Comparison of ENCODE assay signal across 11 cellular contexts in the genomic region with DNA sequence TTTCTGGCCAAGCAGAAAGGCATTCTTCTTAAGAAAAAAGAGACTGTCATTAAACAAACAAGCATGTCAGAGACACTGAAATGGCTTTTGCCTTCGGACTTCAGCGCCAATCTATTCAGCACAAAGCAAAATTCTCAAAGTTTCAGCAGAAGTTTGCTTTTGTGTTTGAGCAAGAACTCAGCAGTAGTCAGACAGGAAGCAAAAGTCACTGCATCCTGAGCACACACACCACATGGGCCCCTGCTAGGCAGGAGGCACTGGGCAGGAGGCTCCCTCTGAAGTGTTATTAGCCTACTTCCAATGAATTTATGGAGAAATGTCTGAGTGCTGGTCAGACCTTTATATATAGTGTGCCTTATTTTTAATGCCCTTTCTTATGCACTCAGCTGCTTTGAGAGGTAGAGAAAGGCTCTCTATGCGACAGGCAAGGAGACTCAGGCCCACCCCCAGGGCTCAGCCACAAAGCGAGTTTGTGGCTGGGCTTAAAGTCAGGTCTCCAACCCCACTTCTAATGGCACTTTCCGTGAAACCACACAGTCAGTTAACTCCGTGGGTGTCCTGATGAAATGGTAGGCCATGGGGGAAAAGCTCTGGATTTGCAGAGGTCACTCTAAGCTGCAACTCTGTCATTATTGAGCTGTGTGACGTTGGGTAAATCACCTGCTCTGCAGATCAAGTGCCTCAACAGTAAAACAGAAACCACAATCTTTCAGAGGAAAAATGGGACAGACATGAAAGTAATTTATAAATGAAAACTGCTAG.
DNase-seq lines count a peak whose midpoint lies in the region; ATAC-seq and TF ChIP-seq lines count a peak whose summit lies in the region.
"Had no signal": no experiment of that assay in that cellular context is flagged by ENCODE, and none has a peak within 500 bp of the region (broad histone marks: within the 10 kb centered on the region; RNA-seq: fewer than 3 reads in every experiment).

No MANE protein-coding gene starts in this region.

- TF ChIP-seq CTCF in right atrium auricular region (IDR thresholded peaks at IDR 0.05) (no peak), fibroblast of the aortic adventitia (IDR thresholded peaks at IDR 0.05; ENCODE audit: insufficient read depth, low read length) (no peak), upper lobe of left lung (IDR thresholded peaks at IDR 0.05) (no peak)

- no peak for DNase-seq in right atrium auricular region (ENCODE audit: low spot score)
- no peak for DNase-seq in left ventricle myocardium superior
- peak; percentile 1 for DNase-seq in MV-4-11 (lab: John Stamatoyannopoulos, UW)
- DNase-seq in fibroblast of the aortic adventitia (ENCODE audit: low read depth), result peak; percentile 61
- no peak for DNase-seq in NCI-H2227 treated with DMSO at 0.1 percent for 48 hours (lab: John Stamatoyannopoulos, UW)
- no peak for DNase-seq in upper lobe of left lung
- DNase-seq in KBM-7, result no peak
- DNase-seq: RPMI8226, transverse colon had no signal

- H3K27ac ChIP-seq in right atrium auricular region, result peak overlapping the region; percentile 28 to 87
- H3K27ac ChIP-seq in upper lobe of left lung, result no peak overlapping the region
- H3K27ac ChIP-seq: BLaER1 treated with 17β-estradiol and CSF1 and Interleukin-3, amounts not matched to agents 10 nM and 100 nM; transverse colon had no signal

- intact Hi-C loops in left ventricle myocardium superior (cut with micrococcal nuclease), result no loop called here

- in situ Hi-C loops in KBM-7 (cut with MboI; ENCODE audit: low pct_unique_long_range_greater_than_20kb, low sequenced_read_pairs), result no loop called here

- no peaks in the 10 kb centered on the region for H3K36me3 ChIP-seq in right atrium auricular region
- no peaks in the 10 kb centered on the region for H3K36me3 ChIP-seq in upper lobe of left lung
- H3K36me3 ChIP-seq: BLaER1 treated with 17β-estradiol and CSF1 and Interleukin-3, amounts not matched to agents 10 nM and 100 nM; transverse colon had no signal

- no peak overlapping the region for H3K4me3 ChIP-seq in right atrium auricular region
- H3K4me3 ChIP-seq in fibroblast of the aortic adventitia (ENCODE audit: low read depth, low read length), result no peak overlapping the region
- H3K4me3 ChIP-seq in upper lobe of left lung, result no peak overlapping the region
- H3K4me3 ChIP-seq: BLaER1 treated with 17β-estradiol and CSF1 and Interleukin-3, amounts not matched to agents 10 nM and 100 nM; transverse colon had no signal

- TF ChIP-seq POLR2A in upper lobe of left lung (IDR thresholded peaks at IDR 0.05), result no peak

- no peak for TF ChIP-seq EP300 in upper lobe of left lung (IDR thresholded peaks at IDR 0.05)

- ATAC-seq in left ventricle myocardium superior (no peak), upper lobe of left lung (ENCODE audit: low FRiP score in 2 of 2) (no peak), HG03097 (IDR thresholded peaks at IDR 0.05; ENCODE audit: low FRiP score, unreplicated experiment) (no peak)

- no peaks in the 10 kb centered on the region for H3K9me3 ChIP-seq in right atrium auricular region
- no peaks in the 10 kb centered on the region for H3K9me3 ChIP-seq in upper lobe of left lung
- H3K9me3 ChIP-seq: BLaER1 treated with 17β-estradiol and CSF1 and Interleukin-3, amounts not matched to agents 10 nM and 100 nM; transverse colon had no signal

- H3K4me1 ChIP-seq in right atrium auricular region (peaks cover 0 to 36% of the 10 kb centered on the region in 2 donors), upper lobe of left lung (no peaks in the 10 kb centered on the region)
- H3K4me1 ChIP-seq: transverse colon had no signal

- H3K27me3 ChIP-seq in right atrium auricular region (no peaks in the 10 kb centered on the region), upper lobe of left lung (no peaks in the 10 kb centered on the region)
- H3K27me3 ChIP-seq: BLaER1 treated with 17β-estradiol and CSF1 and Interleukin-3, amounts not matched to agents 10 nM and 100 nM; transverse colon had no signal

- WGBS in upper lobe of left lung, 2 donors, result 55 to 60% methylated on average over 7 of the region's 7 CpGs

Comparison
In these comparisons a context has a peak if more than half of its experiments do, and no peak if none do; other contexts are left out.
1. DNase-seq: peak in MV-4-11 (single experiment) and fibroblast of the aortic adventitia (single experiment); none in right atrium auricular region (single experiment), left ventricle myocardium superior (single experiment), NCI-H2227 treated with DMSO at 0.1 percent for 48 hours (single experiment), upper lobe of left lung (0 of 2) and KBM-7 (single experiment).
2. H3K27ac ChIP-seq: peak in right atrium auricular region (2 of 2); none in upper lobe of left lung (0 of 4).